Comparison of ENCODE assay signal across 9 cellular contexts in genomic region chr1:46244656-46245371, GRCh38. TPM values are rescaled to one million over a fixed set of nuclear protein-coding genes. Genes with fewer than 3 reads are reported as not detected.
DNase-seq lines count a peak whose midpoint lies in the region; ATAC-seq and TF ChIP-seq lines count a peak whose summit lies in the region.
"Had no signal": no experiment of that assay in that cellular context is flagged by ENCODE, and none has a peak within 500 bp of the region (broad histone marks: within the 10 kb centered on the region; RNA-seq: fewer than 3 reads in every experiment).

No MANE protein-coding gene starts in this region.

- no peak for ATAC-seq in natural killer cell
- ATAC-seq in natural killer cell treated with Interleukin-12 subunit alpha and Interleukin-12 subunit beta and Interleukin-15 and Interleukin-18, amount 100 ng/mL, for 72 hours: no peak
- no peak for ATAC-seq in effector memory CD8-positive, alpha-beta T cell (replicated peaks)
- ATAC-seq in HG02798 (IDR thresholded peaks at IDR 0.05; ENCODE audit: poor library complexity, unreplicated experiment): no peak
- no peak for ATAC-seq in GM19328 (IDR thresholded peaks at IDR 0.05; ENCODE audit: unreplicated experiment)

- H3K36me3 Mint-ChIP-seq in natural killer cell: no peaks in the 10 kb centered on the region
- H3K36me3 Mint-ChIP-seq in natural killer cell treated with Interleukin-12 subunit alpha and Interleukin-12 subunit beta and Interleukin-15 and Interleukin-18, amount 100 ng/mL, for 72 hours: no peaks in the 10 kb centered on the region
- peaks cover 3% of the 10 kb centered on the region for H3K36me3 Mint-ChIP-seq in effector memory CD8-positive, alpha-beta T cell (ENCODE audit: insufficient read depth)

- no peak for DNase-seq in natural killer cell
- no peak for DNase-seq in natural killer cell treated with Interleukin-12 subunit alpha and Interleukin-12 subunit beta and Interleukin-15 and Interleukin-18, amount 100 ng/mL, for 72 hours (ENCODE audit: low spot score)
- DNase-seq in MV-4-11 (lab: John Stamatoyannopoulos, UW): peak; percentile 58
- DNase-seq in effector memory CD8-positive, alpha-beta T cell: peak in 2 of 3 experiments; percentile 11 to 15
- DNase-seq in thyroid gland: no peak
- no peak for DNase-seq in effector CD8-positive, alpha-beta T cell (lab: John Stamatoyannopoulos, UW)
- DNase-seq: activated naive CD8-positive, alpha-beta T cell treated with anti-CD3 and anti-CD28 coated beads, Interleukin-2, amount 10 ng/mL, durations not matched to agents 7 days and 5 days had no signal

- no peaks in the 10 kb centered on the region for H3K27me3 ChIP-seq in thyroid gland

- no peaks in the 10 kb centered on the region for H3K36me3 ChIP-seq in thyroid gland

- H3K4me3 ChIP-seq in thyroid gland (replicated peaks in 1 of 3): no peak overlapping the region

- H3K4me3 Mint-ChIP-seq in natural killer cell: no peak overlapping the region
- no peak overlapping the region for H3K4me3 Mint-ChIP-seq in natural killer cell treated with Interleukin-12 subunit alpha and Interleukin-12 subunit beta and Interleukin-15 and Interleukin-18, amount 100 ng/mL, for 72 hours
- no peak overlapping the region for H3K4me3 Mint-ChIP-seq in effector memory CD8-positive, alpha-beta T cell
- H3K4me3 Mint-ChIP-seq: activated naive CD8-positive, alpha-beta T cell treated with anti-CD3 and anti-CD28 coated beads, Interleukin-2, amount 10 ng/mL, durations not matched to agents 7 days and 5 days had no signal

- H3K27ac ChIP-seq in thyroid gland: no peak overlapping the region

- TF ChIP-seq POLR2A in thyroid gland (IDR thresholded peaks at IDR 0.05): no peak

- no peak overlapping the region for H3K27ac Mint-ChIP-seq in natural killer cell
- H3K27ac Mint-ChIP-seq in natural killer cell treated with Interleukin-12 subunit alpha and Interleukin-12 subunit beta and Interleukin-15 and Interleukin-18, amount 100 ng/mL, for 72 hours: no peak overlapping the region
- no peak overlapping the region for H3K27ac Mint-ChIP-seq in effector memory CD8-positive, alpha-beta T cell
- H3K27ac Mint-ChIP-seq: activated naive CD8-positive, alpha-beta T cell treated with anti-CD3 and anti-CD28 coated beads, Interleukin-2, amount 10 ng/mL, durations not matched to agents 7 days and 5 days had no signal

- WGBS in thyroid gland, 2 donors: 64 to 71% methylated on average over 3 of the region's 3 CpGs

- no peaks in the 10 kb centered on the region for H3K27me3 Mint-ChIP-seq in natural killer cell (ENCODE audit: low read depth in 2 of 2)
- H3K27me3 Mint-ChIP-seq in natural killer cell treated with Interleukin-12 subunit alpha and Interleukin-12 subunit beta and Interleukin-15 and Interleukin-18, amount 100 ng/mL, for 72 hours: no peaks in the 10 kb centered on the region
- no peaks in the 10 kb centered on the region for H3K27me3 Mint-ChIP-seq in effector memory CD8-positive, alpha-beta T cell
- H3K27me3 Mint-ChIP-seq: activated naive CD8-positive, alpha-beta T cell treated with anti-CD3 and anti-CD28 coated beads, Interleukin-2, amount 10 ng/mL, durations not matched to agents 7 days and 5 days had no signal

- intact Hi-C loops in natural killer cell (cut with micrococcal nuclease) (loop anchor here (2.0 to 5.0 kb wide), 2 partner anchors 104 to 558 kb away; partner anchors contain the start of genes GPBP1L1 and TMEM69), thyroid gland (cut with DNase I) (loop anchor here (10.0 kb wide), 1 partner anchor 60 kb away; the partner anchor contains the start of genes LRRC41 and UQCRH)

- H3K9me3 Mint-ChIP-seq in natural killer cell: no peaks in the 10 kb centered on the region
- H3K9me3 Mint-ChIP-seq in natural killer cell treated with Interleukin-12 subunit alpha and Interleukin-12 subunit beta and Interleukin-15 and Interleukin-18, amount 100 ng/mL, for 72 hours: no peaks in the 10 kb centered on the region
- H3K9me3 Mint-ChIP-seq in effector memory CD8-positive, alpha-beta T cell: no peaks in the 10 kb centered on the region
- H3K9me3 Mint-ChIP-seq: activated naive CD8-positive, alpha-beta T cell treated with anti-CD3 and anti-CD28 coated beads, Interleukin-2, amount 10 ng/mL, durations not matched to agents 7 days and 5 days had no signal

- H3K4me1 ChIP-seq in thyroid gland: peaks cover 4 to 6% of the 10 kb centered on the region in 2 donors

- TF ChIP-seq CTCF in natural killer cell (IDR thresholded peaks at IDR 0.05): peak; percentile 15
- TF ChIP-seq CTCF in thyroid gland (IDR thresholded peaks at IDR 0.05): peak in 4 of 6 experiments; percentile 34 to 51 (median 40)

- H3K4me1 Mint-ChIP-seq in natural killer cell: peaks cover 0 to 21% of the 10 kb centered on the region in 2 donors
- H3K4me1 Mint-ChIP-seq in natural killer cell treated with Interleukin-12 subunit alpha and Interleukin-12 subunit beta and Interleukin-15 and Interleukin-18, amount 100 ng/mL, for 72 hours (ENCODE audit: low read depth in 2 of 2): peaks cover 11 to 20% of the 10 kb centered on the region in 2 donors
- peaks cover 15 to 17% of the 10 kb centered on the region in 2 donors for H3K4me1 Mint-ChIP-seq in effector memory CD8-positive, alpha-beta T cell (ENCODE audit: low read depth in 2 of 2)

- no peaks in the 10 kb centered on the region for H3K9me3 ChIP-seq in thyroid gland

RNA-seq across cellular contexts. Expression of gene RAD54L, which starts 2.7 kb away (rescaled TPM):
- total RNA-seq in natural killer cell: 1 to 10 TPM; 1.8 to 2.3 (median 1.8) TPM
- total RNA-seq in natural killer cell treated with Interleukin-12 subunit alpha and Interleukin-12 subunit beta and Interleukin-15 and Interleukin-18, amount 100 ng/mL, for 72 hours: 10 to 100 TPM; 23.3 to 87.5 TPM
- total RNA-seq in thyroid gland: 1 to 10 TPM in 1 of 4 donors, under 1 TPM in 3; 0.27 to 1.7 (median 0.61) TPM

RNA-seq across cellular contexts. Expression of gene LURAP1, which starts 41.7 kb away (rescaled TPM):
- total RNA-seq in natural killer cell (not detected), thyroid gland (10 to 100 TPM; 30.5 to 47.4 (median 37.8) TPM)
- total RNA-seq in natural killer cell treated with Interleukin-12 subunit alpha and Interleukin-12 subunit beta and Interleukin-15 and Interleukin-18, amount 100 ng/mL, for 72 hours: not detected

RNA-seq across cellular contexts. Expression of gene POMGNT1, which starts 46.6 kb away (rescaled TPM):
- total RNA-seq in natural killer cell (10 to 100 TPM; 35.8 to 51.3 (median 47.0) TPM), thyroid gland (10 to 100 TPM; 54.2 to 90.8 (median 79.3) TPM)
- 10 to 100 TPM; 46.7 to 61.7 TPM for total RNA-seq in natural killer cell treated with Interleukin-12 subunit alpha and Interleukin-12 subunit beta and Interleukin-15 and Interleukin-18, amount 100 ng/mL, for 72 hours

RNA-seq across cellular contexts. Expression of gene LRRC41, which starts 58.6 kb away (rescaled TPM):
- total RNA-seq in natural killer cell (10 to 100 TPM; 35.0 to 43.9 (median 35.8) TPM), thyroid gland (100 to 1,000 TPM in 2 of 4 donors, 10 to 100 TPM in 2; 73.5 to 111 (median 99.4) TPM)
- total RNA-seq in natural killer cell treated with Interleukin-12 subunit alpha and Interleukin-12 subunit beta and Interleukin-15 and Interleukin-18, amount 100 ng/mL, for 72 hours: 10 to 100 TPM; 43.2 to 45.5 TPM

RNA-seq across cellular contexts. Expression of gene UQCRH, which starts 58.7 kb away (rescaled TPM):
- total RNA-seq in natural killer cell: 100 to 1,000 TPM in 2 of 3 donors, 10 to 100 TPM in 1; 91.1 to 120 (median 107) TPM
- 100 to 1,000 TPM; 236 to 253 TPM for total RNA-seq in natural killer cell treated with Interleukin-12 subunit alpha and Interleukin-12 subunit beta and Interleukin-15 and Interleukin-18, amount 100 ng/mL, for 72 hours
- 100 to 1,000 TPM; 122 to 367 (median 267) TPM for total RNA-seq in thyroid gland

Comparison
In these comparisons a context has a peak if more than half of its experiments do, and no peak if none do; other contexts are left out.
1. RNA of gene RAD54L, which starts 2.7 kb away (total RNA-seq): 23.3 to 87.5 TPM in natural killer cell treated with Interleukin-12 subunit alpha and Interleukin-12 subunit beta and Interleukin-15 and Interleukin-18, amount 100 ng/mL, for 72 hours; 1.8 to 2.3 TPM in natural killer cell and 0.27 to 1.7 TPM in thyroid gland; every median in the first group is over 4 times any median in the second.
2. DNase-seq: peak in MV-4-11 (single experiment) and effector memory CD8-positive, alpha-beta T cell (2 of 3); none in natural killer cell (single experiment), natural killer cell treated with Interleukin-12 subunit alpha and Interleukin-12 subunit beta and Interleukin-15 and Interleukin-18, amount 100 ng/mL, for 72 hours (single experiment), thyroid gland (0 of 2) and effector CD8-positive, alpha-beta T cell (single experiment).
3. RNA of gene LURAP1, which starts 41.7 kb away (total RNA-seq): 30.5 to 47.4 TPM in thyroid gland; not detected in natural killer cell treated with Interleukin-12 subunit alpha and Interleukin-12 subunit beta and Interleukin-15 and Interleukin-18, amount 100 ng/mL, for 72 hours and not detected in natural killer cell; every median in the first group is over 10 times any median in the second.